8 cellular contexts compared by ENCODE assay signal in the genomic region with DNA sequence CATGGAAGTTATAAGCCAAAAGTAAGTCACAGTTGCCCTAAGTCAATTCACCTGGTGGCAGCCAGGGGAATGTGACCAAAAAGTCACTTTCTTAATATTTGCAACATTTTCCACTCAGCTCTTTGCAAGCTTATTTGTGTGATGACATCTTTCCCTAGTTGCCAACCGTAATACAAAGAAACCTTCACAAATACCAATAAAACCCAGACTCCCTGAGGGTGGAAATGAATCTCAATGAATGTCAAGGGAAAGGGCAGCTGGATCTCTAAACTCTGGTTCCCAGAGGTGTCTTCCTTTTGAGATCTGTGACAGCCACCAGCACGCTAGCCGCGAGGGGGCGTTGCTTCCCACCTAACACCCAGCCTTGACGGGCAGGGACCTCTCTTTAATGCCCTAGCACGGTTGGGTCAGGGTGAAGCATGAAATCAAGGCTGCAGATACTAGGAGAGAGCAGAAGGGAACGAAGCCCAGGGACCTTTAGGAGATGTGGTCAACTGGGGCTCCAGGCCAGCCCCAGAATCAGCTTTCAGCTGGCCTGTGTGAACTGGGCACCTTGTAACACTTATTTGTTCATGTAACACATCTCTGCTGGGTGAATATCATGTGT.
DNase-seq lines count a peak whose midpoint lies in the region; ATAC-seq and TF ChIP-seq lines count a peak whose summit lies in the region.

No MANE protein-coding gene starts in this region.

- no peaks in the 10 kb centered on the region for H3K27me3 ChIP-seq in colonic mucosa

- H3K4me3 ChIP-seq in colonic mucosa: no peak overlapping the region

- no peak overlapping the region for H3K4me3 Mint-ChIP-seq in T-helper 17 cell

- H3K27me3 Mint-ChIP-seq in T-helper 17 cell: peaks cover 16% of the 10 kb centered on the region

- H3K4me1 Mint-ChIP-seq in T-helper 17 cell: peaks cover 2% of the 10 kb centered on the region

- no peak overlapping the region for H3K9ac ChIP-seq in colonic mucosa (ENCODE audit: low read depth in 2 of 2, low read length in 2 of 2)

- H3K36me3 Mint-ChIP-seq in T-helper 17 cell (ENCODE audit: low read depth): peaks cover 4% of the 10 kb centered on the region

- H3K27ac Mint-ChIP-seq in T-helper 17 cell: peak overlapping the region; percentile 4

- CTCF ChIA-PET in GM10248 (lab: Yijun Ruan, JAX): interaction anchor here (0.7 to 3.0 kb wide), 20 partner anchors 10 to 398 kb away, joined by 3 to 16 read pairs (median 3); no protein-coding TSS in a partner anchor

- TF ChIP-seq CTCF in GM10248 (IDR thresholded peaks at IDR 0.05; ENCODE audit: control extremely low read depth, extremely low read depth, low read depth, missing control alignments) (peak; percentile 74), colonic mucosa (IDR thresholded peaks at IDR 0.05) (peak; percentile 30)

- no peaks in the 10 kb centered on the region for H3K36me3 ChIP-seq in colonic mucosa

- DNase-seq in GM10248 (ENCODE audit: extremely low spot score): peak; percentile 65
- DNase-seq in T-helper 17 cell: no peak
- DNase-seq in colonic mucosa: peak; percentile 67
- peak; percentile 86 for DNase-seq in mesenteric fat pad (ENCODE audit: low spot score)
- DNase-seq in kidney glomerular epithelial cell (lab: John Stamatoyannopoulos, UW): no peak

- H3K27ac ChIP-seq in colonic mucosa: no peak overlapping the region

- POLR2A ChIA-PET in GM10248 (lab: Yijun Ruan, JAX): no interaction called here

- peak; percentile 69 for ATAC-seq in HG03064 (IDR thresholded peaks at IDR 0.05; ENCODE audit: low read depth, unreplicated experiment)
- ATAC-seq in T-helper 17 cell: no peak
- no peak for ATAC-seq in GM18517 (IDR thresholded peaks at IDR 0.05; ENCODE audit: unreplicated experiment)
- ATAC-seq in GM18907 (IDR thresholded peaks at IDR 0.05; ENCODE audit: unreplicated experiment): no peak

- intact Hi-C loops in colonic mucosa (cut with DNase I): no loop called here

- H3K4me1 ChIP-seq in colonic mucosa: no peaks in the 10 kb centered on the region

- H3K9me3 ChIP-seq in T-helper 17 cell (ENCODE audit: control insufficient read depth, low read length, poor library complexity, severe bottlenecking) (no peaks in the 10 kb centered on the region), colonic mucosa (no peaks in the 10 kb centered on the region)

Comparison
In these comparisons a context has a peak if more than half of its experiments do, and no peak if none do; other contexts are left out.
1. DNase-seq: peak in GM10248 (single experiment), colonic mucosa (single experiment) and mesenteric fat pad (single experiment); none in T-helper 17 cell (0 of 3) and kidney glomerular epithelial cell (single experiment).